23 cellular contexts compared by ENCODE assay signal in genomic region chr14:96135285-96135684, GRCh38.
DNase-seq lines count a peak whose midpoint lies in the region; ATAC-seq, FAIRE-seq and TF ChIP-seq lines count a peak whose summit lies in the region.
"Had no signal": no experiment of that assay in that cellular context is flagged by ENCODE, and none has a peak within 500 bp of the region (broad histone marks: within the 10 kb centered on the region; RNA-seq: fewer than 3 reads in every experiment).

No MANE protein-coding gene starts in this region.

- no peak overlapping the region for H3K4me3 Mint-ChIP-seq in osteocyte (ENCODE audit: unreplicated experiment)
- no peak overlapping the region for H3K4me3 Mint-ChIP-seq in stimulated activated memory B cell treated with anti-CD40 and anti-IgM and Interleukin-4, amounts not matched to agents 10 μg/mL and 1 μg/mL and 100 μg/mL, for 72 hours
- H3K4me3 Mint-ChIP-seq: activated B cell treated with CpG ODN at 0.5 μM for 24 hours, IgD-negative memory B cell had no signal

- H3K4me2 ChIP-seq in endothelial cell of umbilical vein (ENCODE audit: insufficient read depth, low read length) (no peak overlapping the region), SK-N-SH (no peak overlapping the region)
- H3K4me2 ChIP-seq: BLaER1 had no signal

- H3K36me3 Mint-ChIP-seq in osteocyte (ENCODE audit: unreplicated experiment): peaks cover 2% of the 10 kb centered on the region
- no peaks in the 10 kb centered on the region for H3K36me3 Mint-ChIP-seq in stimulated activated memory B cell treated with anti-CD40 and anti-IgM and Interleukin-4, amounts not matched to agents 10 μg/mL and 1 μg/mL and 100 μg/mL, for 72 hours
- H3K36me3 Mint-ChIP-seq: IgD-negative memory B cell had no signal

- H3K9me2 ChIP-seq in SK-N-SH: no peaks in the 10 kb centered on the region

- peak; percentile 57 for DNase-seq in A172 (ENCODE audit: low spot score)
- peak; percentile 94 for DNase-seq in M059J (ENCODE audit: low read depth)
- DNase-seq in endothelial cell of umbilical vein (ENCODE audit: low read depth, low spot score): peak; percentile 57
- DNase-seq in osteocyte (ENCODE audit: extremely low spot score, unreplicated experiment): peak; percentile 49
- DNase-seq in SK-N-SH: no peak
- DNase-seq in germinal center (ENCODE audit: low spot score): no peak
- DNase-seq in SHP77 (lab: John Stamatoyannopoulos, UW): no peak
- DNase-seq: activated B cell treated with CpG ODN at 0.5 μM for 24 hours; activated CD4-positive, alpha-beta T cell treated with anti-CD3 and anti-CD28 coated beads, Interleukin-2, amount 50 U/mL, for 48 hours; activated gamma-delta T cell; head of caudate nucleus; left colon; MG63; NCI-H1436; NCI-H510A; retina; T1000 had no signal

- no peak for TF ChIP-seq EP300 in SK-N-SH (IDR thresholded peaks at IDR 0.05; ENCODE audit: borderline replicate concordance in 1 of 2, low read depth in 1 of 2, low read length in 1 of 2)

- 88% methylated on average over 8 of the region's 8 CpGs for WGBS in SK-N-SH (ENCODE audit: low lambda C conversion rate)

- TF ChIP-seq RAD21 in SK-N-SH (IDR thresholded peaks at IDR 0.05; ENCODE audit: low read length): no peak

- POLR2A ChIA-PET in endothelial cell of umbilical vein (lab: Charles Lee) (no interaction called here), SK-N-SH (lab: Yijun Ruan, JAX) (no interaction called here)

- TF ChIP-seq CTCF in endothelial cell of umbilical vein (IDR thresholded peaks at IDR 0.05; ENCODE audit: extremely low read depth in 1 of 2, insufficient read depth in 1 of 2, low read depth in 1 of 2, low read length in 2 of 2): no peak
- TF ChIP-seq CTCF in osteocyte (IDR thresholded peaks at IDR 0.05): no peak
- no peak for TF ChIP-seq CTCF in SK-N-SH (IDR thresholded peaks at IDR 0.05)

- intact Hi-C loops in endothelial cell of umbilical vein (cut with micrococcal nuclease): loop anchor here (1.0 kb wide), 2 partner anchors 9 to 63 kb away; no protein-coding TSS in a partner anchor

- no peak overlapping the region for H3K27ac Mint-ChIP-seq in osteocyte (ENCODE audit: unreplicated experiment)
- H3K27ac Mint-ChIP-seq in stimulated activated memory B cell treated with anti-CD40 and anti-IgM and Interleukin-4, amounts not matched to agents 10 μg/mL and 1 μg/mL and 100 μg/mL, for 72 hours: no peak overlapping the region
- H3K27ac Mint-ChIP-seq: activated B cell treated with CpG ODN at 0.5 μM for 24 hours, IgD-negative memory B cell had no signal

- H4K20me1 ChIP-seq in endothelial cell of umbilical vein (replicated peaks; ENCODE audit: control insufficient read depth, extremely low read depth, insufficient read depth, low read length) (no peaks in the 10 kb centered on the region), SK-N-SH (ENCODE audit: insufficient read depth) (no peaks in the 10 kb centered on the region)
- H4K20me1 ChIP-seq: BLaER1 had no signal

- H3F3A ChIP-seq in SK-N-SH (replicated peaks; ENCODE audit: insufficient read depth): peaks cover 9% of the 10 kb centered on the region

- H3K27me3 Mint-ChIP-seq in osteocyte (ENCODE audit: unreplicated experiment): peaks cover 21% of the 10 kb centered on the region
- H3K27me3 Mint-ChIP-seq in stimulated activated memory B cell treated with anti-CD40 and anti-IgM and Interleukin-4, amounts not matched to agents 10 μg/mL and 1 μg/mL and 100 μg/mL, for 72 hours: peaks cover 12% of the 10 kb centered on the region
- H3K27me3 Mint-ChIP-seq: IgD-negative memory B cell had no signal

- H3K27me3 ChIP-seq in endothelial cell of umbilical vein (ENCODE audit: control insufficient read depth in 2 of 2, insufficient read depth in 2 of 2, low read length in 2 of 2) (no peaks in the 10 kb centered on the region), SK-N-SH (ENCODE audit: insufficient read depth) (no peaks in the 10 kb centered on the region)
- H3K27me3 ChIP-seq: BLaER1, MG63, upper lobe of left lung had no signal

- CTCF ChIA-PET in endothelial cell of umbilical vein (lab: Charles Lee): interaction anchor here (0.6 kb wide), 1 partner anchor 8 kb away, joined by 3 read pairs; no protein-coding TSS in a partner anchor
- CTCF ChIA-PET in SK-N-SH (lab: Yijun Ruan, JAX): no interaction called here

- H3K36me3 ChIP-seq in endothelial cell of umbilical vein (ENCODE audit: control insufficient read depth in 2 of 2, extremely low read depth in 1 of 2, insufficient read depth in 2 of 2, low read length in 2 of 2): no peaks in the 10 kb centered on the region
- no peaks in the 10 kb centered on the region for H3K36me3 ChIP-seq in SK-N-SH (replicated peaks in 1 of 2; ENCODE audit: control insufficient read depth in 1 of 2, insufficient read depth in 2 of 2, low read length in 1 of 2)
- H3K36me3 ChIP-seq: BLaER1, MG63, upper lobe of left lung had no signal

- no TSS peak for BruUV-seq in endothelial cell of umbilical vein (replicated peaks; lab: Mats Ljungman, UMichigan)

- H3K4me1 ChIP-seq in endothelial cell of umbilical vein (ENCODE audit: control insufficient read depth, extremely low read depth, insufficient read depth, low read length) (peaks cover 6% of the 10 kb centered on the region), SK-N-SH (ENCODE audit: control insufficient read depth in 1 of 2, insufficient read depth in 2 of 2, low read depth in 1 of 2, low read length in 1 of 2) (no peaks in the 10 kb centered on the region; a peak in 1 of 4 replicates)

- peaks cover 8% of the 10 kb centered on the region for H3K9me3 Mint-ChIP-seq in osteocyte (ENCODE audit: unreplicated experiment)
- H3K9me3 Mint-ChIP-seq in stimulated activated memory B cell treated with anti-CD40 and anti-IgM and Interleukin-4, amounts not matched to agents 10 μg/mL and 1 μg/mL and 100 μg/mL, for 72 hours: peaks cover 15% of the 10 kb centered on the region

- H3K79me2 ChIP-seq in endothelial cell of umbilical vein (ENCODE audit: control insufficient read depth, insufficient read depth, low read length): no peaks in the 10 kb centered on the region
- H3K79me2 ChIP-seq in SK-N-SH (ENCODE audit: insufficient read depth): no peaks in the 10 kb centered on the region

- H3K4me3 ChIP-seq in endothelial cell of umbilical vein (replicated peaks in 1 of 3; ENCODE audit: insufficient read depth in 1 of 3, low read depth in 1 of 3, low read length in 3 of 3): no peak overlapping the region
- H3K4me3 ChIP-seq in SK-N-SH (ENCODE audit: low read depth in 2 of 2, low read length in 1 of 2): no peak overlapping the region
- H3K4me3 ChIP-seq: BLaER1, MG63, SK-N-MC, upper lobe of left lung had no signal

- H3K9me1 ChIP-seq in endothelial cell of umbilical vein (replicated peaks; ENCODE audit: control insufficient read depth, extremely low read depth, insufficient read depth, low read length): no peaks in the 10 kb centered on the region

- no peak for ATAC-seq in stimulated activated memory B cell treated with anti-CD40 and anti-IgM and Interleukin-4, amounts not matched to agents 10 μg/mL and 1 μg/mL and 100 μg/mL, for 72 hours
- ATAC-seq: left colon had no signal

- H3K9me3 ChIP-seq in endothelial cell of umbilical vein (replicated peaks; ENCODE audit: control insufficient read depth, insufficient read depth, low read length): no peaks in the 10 kb centered on the region
- 0 out of 2 replicates have a peak, but pooled peaks cover 4% of the 10 kb centered on the region for H3K9me3 ChIP-seq in SK-N-SH
- H3K9me3 ChIP-seq: MG63 had no signal

- H3K27ac ChIP-seq in endothelial cell of umbilical vein (ENCODE audit: insufficient read depth, low read depth, low read length) (no peak overlapping the region), SK-N-SH (ENCODE audit: low read depth in 2 of 2, low read length in 1 of 2) (no peak overlapping the region)
- H3K27ac ChIP-seq: BLaER1, SK-N-MC, upper lobe of left lung had no signal

- H2AFZ ChIP-seq in endothelial cell of umbilical vein (ENCODE audit: low read depth, low read length) (no peak overlapping the region), SK-N-SH (ENCODE audit: low read depth) (no peak overlapping the region)

- FAIRE-seq in endothelial cell of umbilical vein (lab: Jason Lieb, UNC): no peak
- FAIRE-seq: H1 had no signal

- H3K9ac ChIP-seq in endothelial cell of umbilical vein (replicated peaks; ENCODE audit: extremely low read depth, insufficient read depth, low read length) (no peak overlapping the region), SK-N-SH (no peak overlapping the region)
- H3K9ac ChIP-seq: BLaER1 had no signal

- TF ChIP-seq POLR2A in endothelial cell of umbilical vein (IDR thresholded peaks at IDR 0.05; ENCODE audit: low read depth, low read length): no peak

- dilution Hi-C loops in endothelial cell of umbilical vein (cut with MboI; ENCODE audit: extremely low pct_ligation_motif_present, low sequenced_read_pairs): no loop called here

- H3K4me1 Mint-ChIP-seq in osteocyte (ENCODE audit: unreplicated experiment): peaks cover 12% of the 10 kb centered on the region
- H3K4me1 Mint-ChIP-seq in stimulated activated memory B cell treated with anti-CD40 and anti-IgM and Interleukin-4, amounts not matched to agents 10 μg/mL and 1 μg/mL and 100 μg/mL, for 72 hours: no peaks in the 10 kb centered on the region
- H3K4me1 Mint-ChIP-seq: activated B cell treated with CpG ODN at 0.5 μM for 24 hours, IgD-negative memory B cell had no signal

TF ChIP-seq in endothelial cell of umbilical vein, 7 proteins besides CTCF, POLR2A, EP300 and RAD21 (continues in another document):
- TF ChIP-seq POLR2AphosphoS5 (IDR thresholded peaks at IDR 0.05; ENCODE audit: insufficient read depth, low read depth, low read length) (no peak), EZH2 (IDR thresholded peaks at IDR 0.05; ENCODE audit: borderline replicate concordance, low read depth, low read length, severe bottlenecking) (no peak), FOS (IDR thresholded peaks at IDR 0.05; ENCODE audit: borderline replicate concordance, insufficient read depth, low read length) (no peak), MYC (IDR thresholded peaks at IDR 0.05; ENCODE audit: low read depth, low read length) (no peak)
- TF ChIP-seq, protein P1, sequence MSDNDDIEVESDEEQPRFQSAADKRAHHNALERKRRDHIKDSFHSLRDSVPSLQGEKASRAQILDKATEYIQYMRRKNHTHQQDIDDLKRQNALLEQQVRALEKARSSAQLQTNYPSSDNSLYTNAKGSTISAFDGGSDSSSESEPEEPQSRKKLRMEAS (IDR thresholded peaks at IDR 0.05; ENCODE audit: insufficient read depth, insufficient read length): no peak

TF ChIP-seq in SK-N-SH, 30 proteins besides CTCF, POLR2A, EP300 and RAD21 (continues in another document):
- TF ChIP-seq, protein P1 (IDR thresholded peaks at IDR 0.05; ENCODE audit: low read depth): no peak

Comparison
In these comparisons a context has a peak if more than half of its experiments do, and no peak if none do; other contexts are left out.
1. DNase-seq: peak in A172 (single experiment), M059J (single experiment), endothelial cell of umbilical vein (single experiment) and osteocyte (single experiment); none in SK-N-SH (single experiment), germinal center (single experiment) and SHP77 (0 of 2).